Comparison of ENCODE assay signal across 3 cellular contexts in the genomic region with DNA sequence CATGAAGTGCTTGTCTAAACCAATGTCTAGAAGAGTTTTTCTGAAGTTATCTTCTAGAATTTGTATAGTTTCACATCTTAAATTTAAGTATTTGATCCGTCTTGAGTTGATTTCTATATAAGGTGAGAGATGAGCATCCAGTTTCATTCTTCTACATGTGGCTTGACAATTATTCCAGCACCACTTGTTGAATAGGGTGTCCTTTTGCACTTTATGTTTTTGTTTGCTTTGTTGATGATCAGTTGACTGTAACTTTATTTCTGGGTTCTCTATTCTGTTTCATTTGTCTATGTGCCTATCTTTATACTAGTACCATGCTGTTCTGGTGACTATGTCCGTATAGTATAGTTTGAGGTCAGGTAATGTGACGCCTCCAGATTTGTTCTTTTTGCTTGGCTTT.
"Had no signal": no experiment of that assay in that cellular context is flagged by ENCODE, and none has a peak within 500 bp of the region (broad histone marks: within the 10 kb centered on the region; RNA-seq: fewer than 3 reads in every experiment).

No MANE protein-coding gene starts in this region.

- H3K4me3 ChIP-seq: GM12878 had no signal

- DNase-seq: GDM1, GF-D8 had no signal
